ENCODE assay signal across 34 cellular contexts in genomic region chr2:223712642-223713041, GRCh38.
"Had no signal": no experiment of that assay in that cellular context is flagged by ENCODE, and none has a peak within 500 bp of the region (broad histone marks: within the 10 kb centered on the region; RNA-seq: fewer than 3 reads in every experiment).

No MANE protein-coding gene starts in this region.

- H3K27me3 Mint-ChIP-seq: activated B cell treated with CpG ODN at 0.5 μM for 24 hours; activated naive CD4-positive, alpha-beta T cell treated with anti-CD3 and anti-CD28 coated beads, Interleukin-2, amount 10 ng/mL, durations not matched to agents 7 days and 5 days had no signal

- H3K4me1 Mint-ChIP-seq: activated B cell treated with CpG ODN at 0.5 μM for 24 hours; activated naive CD4-positive, alpha-beta T cell treated with anti-CD3 and anti-CD28 coated beads, Interleukin-2, amount 10 ng/mL, durations not matched to agents 7 days and 5 days had no signal

- ATAC-seq: activated CD8-positive, alpha-beta memory T cell treated with anti-CD3 and anti-CD28 coated beads, Interleukin-2, amount 10 ng/mL, durations not matched to agents 7 days and 5 days; activated naive CD8-positive, alpha-beta T cell treated with anti-CD3 and anti-CD28 coated beads, Interleukin-2, amount 50 U/mL, for 24 hours; PC-3 had no signal

- H3K9me3 Mint-ChIP-seq: activated B cell treated with CpG ODN at 0.5 μM for 24 hours had no signal

- H3K36me3 Mint-ChIP-seq: activated naive CD4-positive, alpha-beta T cell treated with anti-CD3 and anti-CD28 coated beads, Interleukin-2, amount 10 ng/mL, durations not matched to agents 7 days and 5 days; activated naive CD8-positive, alpha-beta T cell had no signal

- H3K27ac Mint-ChIP-seq: activated B cell treated with CpG ODN at 0.5 μM for 24 hours; activated CD4-positive, alpha-beta memory T cell treated with anti-CD3 and anti-CD28 coated beads for 36 hours; activated CD8-positive, alpha-beta memory T cell treated with anti-CD3 and anti-CD28 coated beads, Interleukin-2, amount 10 ng/mL, durations not matched to agents 7 days and 5 days; activated naive CD4-positive, alpha-beta T cell treated with anti-CD3 and anti-CD28 coated beads, Interleukin-2, amount 10 ng/mL, durations not matched to agents 7 days and 5 days; activated naive CD8-positive, alpha-beta T cell; activated naive CD8-positive, alpha-beta T cell treated with anti-CD3 and anti-CD28 coated beads, Interleukin-2, amount 50 U/mL, for 24 hours had no signal

- H3K4me3 Mint-ChIP-seq: activated B cell treated with CpG ODN at 0.5 μM for 24 hours; activated CD4-positive, alpha-beta memory T cell treated with anti-CD3 and anti-CD28 coated beads for 36 hours; activated CD8-positive, alpha-beta memory T cell treated with anti-CD3 and anti-CD28 coated beads, Interleukin-2, amount 10 ng/mL, durations not matched to agents 7 days and 5 days; activated naive CD4-positive, alpha-beta T cell treated with anti-CD3 and anti-CD28 coated beads, Interleukin-2, amount 10 ng/mL, durations not matched to agents 7 days and 5 days; activated naive CD8-positive, alpha-beta T cell; activated naive CD8-positive, alpha-beta T cell treated with anti-CD3 and anti-CD28 coated beads, Interleukin-2, amount 50 U/mL, for 24 hours had no signal

- DNase-seq: activated B cell treated with CpG ODN at 0.5 μM for 24 hours; activated CD4-positive, alpha-beta memory T cell treated with anti-CD3 and anti-CD28 coated beads for 36 hours; activated CD4-positive, alpha-beta T cell treated with anti-CD3 and anti-CD28 coated beads for 4 hours; activated CD4-positive, alpha-beta T cell treated with anti-CD3 and anti-CD28 coated beads, Interleukin-2, amount 50 U/mL, for 1 hour; activated CD4-positive, CD25-positive, alpha-beta regulatory T cell treated with anti-CD3 and anti-CD28 coated beads, Interleukin-2, amount 50 U/mL, for 72 hours; activated CD8-positive, alpha-beta memory T cell treated with anti-CD3 and anti-CD28 coated beads for 24 hours; activated CD8-positive, alpha-beta memory T cell treated with anti-CD3 and anti-CD28 coated beads, Interleukin-2, amount 10 ng/mL, durations not matched to agents 7 days and 5 days; activated CD8-positive, alpha-beta memory T cell treated with anti-CD3 and anti-CD28 coated beads, Interleukin-2, amount 50 U/mL, for 48 hours; activated effector memory CD4-positive, alpha-beta T cell treated with Interleukin-2 at 50 U/mL for 16 hours; activated naive CD4-positive, alpha-beta T cell treated with anti-CD3 and anti-CD28 coated beads, Interleukin-2, amount 10 ng/mL, durations not matched to agents 7 days and 5 days; activated naive CD8-positive, alpha-beta T cell treated with anti-CD3 and anti-CD28 coated beads, Interleukin-2, amount 50 U/mL, for 24 hours; activated T-cell treated with anti-CD3 and anti-CD28 coated beads, Interleukin-2, amount 50 U/mL, for 48 hours; anterior cingulate cortex; brain microvascular endothelial cell; central memory CD4-positive, alpha-beta T cell; MG63; NCI-H1048; NCI-H1105 treated with DMSO at 0.1 percent for 48 hours; NCI-H1436; NCI-H1694; NCI-H1930; NCI-H2081 treated with DMSO at 0.1 percent for 48 hours; NCI-H2171; NCI-H526 treated with DMSO at 0.1 percent for 48 hours; NCI-H774; PC-3; Peyer's patch; RPMI8226; SHP77 treated with DMSO at 0.1 percent for 48 hours; SW 1271; T-helper 1 cell; T-helper 2 cell; T-helper 9 cell had no signal
